Comparison of ENCODE assay signal across 14 cellular contexts in the genomic region with DNA sequence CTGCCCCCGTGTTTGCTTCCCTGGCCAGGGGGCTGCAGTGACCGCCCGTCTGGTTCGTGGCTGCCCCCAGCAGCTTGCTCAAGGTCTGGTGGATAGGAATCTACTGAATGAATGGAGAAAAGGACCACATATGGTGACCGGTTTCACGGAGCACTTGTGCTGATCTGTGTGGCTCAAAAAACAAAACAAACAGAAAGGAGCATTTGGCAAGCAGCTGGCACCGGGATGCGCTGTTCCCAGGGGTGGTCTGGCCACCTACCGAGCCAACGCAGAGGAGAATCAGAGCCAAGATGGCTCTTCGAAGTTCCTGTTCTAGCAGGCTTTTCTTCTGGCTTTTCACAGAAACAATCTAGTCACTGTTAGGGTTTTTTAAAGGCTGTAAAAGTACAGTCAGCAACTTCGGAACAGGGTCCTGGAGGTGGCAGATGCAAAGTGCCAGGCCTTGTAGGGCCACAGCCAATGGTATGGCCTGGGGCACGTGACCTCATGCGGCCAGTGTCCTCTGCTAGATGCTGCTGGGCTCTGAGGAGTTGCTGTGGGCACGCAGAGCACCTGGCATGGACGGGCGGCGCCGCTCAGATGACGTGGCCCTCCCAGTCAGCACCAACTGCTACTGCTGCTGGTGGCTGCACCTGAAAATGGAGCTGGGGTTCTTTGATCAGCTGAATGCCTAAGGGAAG. TPM values are rescaled to one million over a fixed set of nuclear protein-coding genes. Genes with fewer than 3 reads are reported as not detected.
DNase-seq lines count a peak whose midpoint lies in the region; ATAC-seq, FAIRE-seq and TF ChIP-seq lines count a peak whose summit lies in the region.
"Had no signal": no experiment of that assay in that cellular context is flagged by ENCODE, and none has a peak within 500 bp of the region (broad histone marks: within the 10 kb centered on the region; RNA-seq: fewer than 3 reads in every experiment).

No MANE protein-coding gene starts in this region.

- WGBS in gastroesophageal sphincter (ENCODE audit: low coverage in 1 of 2), 2 donors: 66 to 92% methylated on average over 2 to 10 of the region's 20 CpGs

- H3K27me3 Mint-ChIP-seq in activated T-cell treated with anti-CD3 and anti-CD28 coated beads, Interleukin-2, amount 50 U/mL, for 4 hours (ENCODE audit: low read depth): no peaks in the 10 kb centered on the region
- H3K27me3 Mint-ChIP-seq: activated naive CD4-positive, alpha-beta T cell treated with anti-CD3 and anti-CD28 coated beads, Interleukin-2, amount 10 ng/mL, durations not matched to agents 7 days and 5 days; T-cell had no signal

- FAIRE-seq in RCC 7860 (lab: Jason Lieb, UNC): no peak

- H3K9me3 Mint-ChIP-seq in activated T-cell treated with anti-CD3 and anti-CD28 coated beads, Interleukin-2, amount 50 U/mL, for 4 hours: no peaks in the 10 kb centered on the region
- H3K9me3 Mint-ChIP-seq: activated naive CD4-positive, alpha-beta T cell treated with anti-CD3 and anti-CD28 coated beads, Interleukin-2, amount 10 ng/mL, durations not matched to agents 7 days and 5 days; T-cell had no signal

- H3K4me3 ChIP-seq in foreskin fibroblast (ENCODE audit: low read depth in 1 of 2, low read length in 2 of 2) (no peak overlapping the region), gastroesophageal sphincter (no peak overlapping the region)
- H3K4me3 ChIP-seq: lung, tibial artery had no signal

- ATAC-seq in gastroesophageal sphincter (no peak), GM21717 (IDR thresholded peaks at IDR 0.05; ENCODE audit: unreplicated experiment) (no peak)
- ATAC-seq in activated T-cell treated with anti-CD3 and anti-CD28 coated beads, Interleukin-2, amount 50 U/mL, for 4 hours: no peak
- ATAC-seq: T-cell had no signal

- peak; percentile 89 for DNase-seq in COLO668 (lab: John Stamatoyannopoulos, UW; ENCODE audit: unreplicated experiment)
- peak; percentile 16 for DNase-seq in NCI-H1417 treated with DMSO at 0.1 percent for 48 hours (lab: John Stamatoyannopoulos, UW)
- DNase-seq in SHP77 (lab: John Stamatoyannopoulos, UW): peak; percentile 89 to 95
- DNase-seq in foreskin fibroblast: peak; percentile 26 to 60
- no peak for DNase-seq in activated T-cell treated with anti-CD3 and anti-CD28 coated beads, Interleukin-2, amount 50 U/mL, for 4 hours
- DNase-seq in RCC 7860 (ENCODE audit: low spot score): no peak
- DNase-seq: activated CD4-positive, alpha-beta T cell treated with anti-CD3 and anti-CD28 coated beads, Interleukin-2, amount 50 U/mL, for 48 hours; activated naive CD4-positive, alpha-beta T cell treated with anti-CD3 and anti-CD28 coated beads, Interleukin-2, amount 10 ng/mL, durations not matched to agents 7 days and 5 days; NCI-H526 treated with DMSO at 0.1 percent for 48 hours; T-cell; tibial artery had no signal

- peaks cover 4% of the 10 kb centered on the region for H3K36me3 Mint-ChIP-seq in activated T-cell treated with anti-CD3 and anti-CD28 coated beads, Interleukin-2, amount 50 U/mL, for 4 hours (ENCODE audit: insufficient read depth)
- H3K36me3 Mint-ChIP-seq: activated naive CD4-positive, alpha-beta T cell treated with anti-CD3 and anti-CD28 coated beads, Interleukin-2, amount 10 ng/mL, durations not matched to agents 7 days and 5 days had no signal

- H3K36me3 ChIP-seq in gastroesophageal sphincter: peaks cover 0 to 10% of the 10 kb centered on the region in 2 donors
- H3K36me3 ChIP-seq: tibial artery had no signal

- no peaks in the 10 kb centered on the region for H3K4me1 Mint-ChIP-seq in activated T-cell treated with anti-CD3 and anti-CD28 coated beads, Interleukin-2, amount 50 U/mL, for 4 hours (ENCODE audit: low read depth)
- H3K4me1 Mint-ChIP-seq: activated naive CD4-positive, alpha-beta T cell treated with anti-CD3 and anti-CD28 coated beads, Interleukin-2, amount 10 ng/mL, durations not matched to agents 7 days and 5 days had no signal

- TF ChIP-seq EP300 in gastroesophageal sphincter (IDR thresholded peaks at IDR 0.05): no peak

- no peak overlapping the region for H3K4me3 Mint-ChIP-seq in activated T-cell treated with anti-CD3 and anti-CD28 coated beads, Interleukin-2, amount 50 U/mL, for 4 hours
- H3K4me3 Mint-ChIP-seq: activated naive CD4-positive, alpha-beta T cell treated with anti-CD3 and anti-CD28 coated beads, Interleukin-2, amount 10 ng/mL, durations not matched to agents 7 days and 5 days; T-cell had no signal

- TF ChIP-seq CTCF in foreskin fibroblast (IDR thresholded peaks at IDR 0.05; ENCODE audit: low read depth, low read length) (no peak), gastroesophageal sphincter (IDR thresholded peaks at IDR 0.05) (no peak)

- no peak for TF ChIP-seq POLR2A in gastroesophageal sphincter (IDR thresholded peaks at IDR 0.05)

- H3K9me3 ChIP-seq in gastroesophageal sphincter: no peaks in the 10 kb centered on the region
- H3K9me3 ChIP-seq: tibial artery had no signal

- H3K27ac ChIP-seq in gastroesophageal sphincter: no peak overlapping the region
- H3K27ac ChIP-seq: tibial artery had no signal

- H3K27me3 ChIP-seq in gastroesophageal sphincter: no peaks in the 10 kb centered on the region
- H3K27me3 ChIP-seq: tibial artery had no signal

- H3K4me1 ChIP-seq in gastroesophageal sphincter: no peaks in the 10 kb centered on the region
- H3K4me1 ChIP-seq: tibial artery had no signal

RNA-seq across cellular contexts. Expression of a gene that starts 27.3 kb away (rescaled TPM):
- total RNA-seq in gastroesophageal sphincter: 100 to 1,000 TPM in 2 of 4 donors, 10 to 100 TPM in 2; 73.1 to 171 (median 107) TPM
- 10 to 100 TPM; 24.5 to 30.2 (median 28.1) TPM for total RNA-seq in activated T-cell treated with anti-CD3 and anti-CD28 coated beads, Interleukin-2, amount 50 U/mL, for 4 hours

RNA-seq across cellular contexts. Expression of a gene that starts 47.0 kb away (rescaled TPM):
- 1 to 10 TPM; 3.9 to 8.0 (median 5.4) TPM for total RNA-seq in gastroesophageal sphincter
- total RNA-seq in activated T-cell treated with anti-CD3 and anti-CD28 coated beads, Interleukin-2, amount 50 U/mL, for 4 hours: 1 to 10 TPM; 1.2 to 1.5 (median 1.3) TPM

Comparison
In these comparisons a context has a peak if more than half of its experiments do, and no peak if none do; other contexts are left out.
1. DNase-seq: peak in COLO668 (single experiment), NCI-H1417 treated with DMSO at 0.1 percent for 48 hours (single experiment), SHP77 (2 of 2) and foreskin fibroblast (2 of 2); none in activated T-cell treated with anti-CD3 and anti-CD28 coated beads, Interleukin-2, amount 50 U/mL, for 4 hours (single experiment) and RCC 7860 (single experiment).